ENCODE assay signal across 12 cellular contexts in the genomic region with DNA sequence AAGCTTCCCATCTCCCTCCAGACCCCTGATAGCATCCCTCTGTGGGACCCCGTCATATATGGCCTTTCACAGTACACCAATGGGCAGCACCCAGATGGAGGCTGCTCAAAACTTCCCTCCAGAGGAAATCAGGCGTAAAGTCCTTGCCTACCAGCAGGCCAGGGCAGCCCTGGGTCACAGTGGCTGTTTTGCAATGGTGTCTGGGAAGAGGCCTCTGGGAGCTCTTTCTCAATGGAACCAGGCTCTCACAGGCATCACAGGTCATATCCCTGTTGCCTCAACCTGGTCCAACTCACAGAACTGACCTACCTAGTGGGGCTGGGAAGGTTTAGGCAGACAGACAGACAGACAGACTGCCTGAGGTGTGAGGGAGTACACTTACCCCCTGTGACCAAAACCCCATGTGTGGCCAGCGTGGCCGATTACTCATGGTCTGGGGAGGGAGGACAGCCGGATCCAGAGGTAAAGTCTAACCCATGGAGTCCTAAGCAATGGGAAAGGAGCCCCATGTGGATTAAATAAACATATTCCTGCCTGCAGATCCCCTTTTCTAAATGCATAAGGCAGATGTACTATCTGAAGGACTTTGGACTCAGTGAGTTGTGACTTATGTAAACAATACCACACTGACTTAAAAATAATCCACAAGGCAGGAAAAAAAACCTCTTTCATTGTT. TPM values are rescaled to one million over a fixed set of nuclear protein-coding genes. Genes with fewer than 3 reads are reported as not detected.
A peak's percentile ranks its signal among the peaks of the same experiment; 100 is the strongest.
DNase-seq lines count a peak whose midpoint lies in the region; ATAC-seq and TF ChIP-seq lines count a peak whose summit lies in the region.
"Had no signal": no experiment of that assay in that cellular context is flagged by ENCODE, and none has a peak within 500 bp of the region (broad histone marks: within the 10 kb centered on the region; RNA-seq: fewer than 3 reads in every experiment).

No MANE protein-coding gene starts in this region.

- no peak overlapping the region for H3K4me3 ChIP-seq in SK-N-SH (ENCODE audit: low read depth in 2 of 2, low read length in 1 of 2)
- H3K4me3 ChIP-seq in Panc1 (ENCODE audit: low read depth in 2 of 2, low read length in 2 of 2), result no peak overlapping the region
- H3K4me3 ChIP-seq in transverse colon, result no peak overlapping the region
- no peak overlapping the region for H3K4me3 ChIP-seq in Peyer's patch
- no peak overlapping the region for H3K4me3 ChIP-seq in gastrocnemius medialis

- TF ChIP-seq POLR2A in transverse colon (IDR thresholded peaks at IDR 0.05), result no peak
- TF ChIP-seq POLR2A in Peyer's patch (IDR thresholded peaks at IDR 0.05), result no peak
- TF ChIP-seq POLR2A in gastrocnemius medialis (IDR thresholded peaks at IDR 0.05), result no peak

- H3K9me2 ChIP-seq in SK-N-SH, result no peaks in the 10 kb centered on the region

- POLR2A ChIA-PET in SK-N-SH (lab: Yijun Ruan, JAX) (no interaction called here), Panc1 (lab: Charles Lee) (no interaction called here)

- no peak for TF ChIP-seq EP300 in SK-N-SH (IDR thresholded peaks at IDR 0.05; ENCODE audit: borderline replicate concordance in 1 of 2, low read depth in 1 of 2, low read length in 1 of 2)
- no peak for TF ChIP-seq EP300 in transverse colon (IDR thresholded peaks at IDR 0.05; ENCODE audit: low read depth)

- no peak for TF ChIP-seq CTCF in SK-N-SH (IDR thresholded peaks at IDR 0.05)
- no peak for TF ChIP-seq CTCF in Panc1 (IDR thresholded peaks at IDR 0.05)
- no peak for TF ChIP-seq CTCF in transverse colon (IDR thresholded peaks at IDR 0.05)
- TF ChIP-seq CTCF in Peyer's patch (IDR thresholded peaks at IDR 0.05), result peak in 1 of 6 experiments; percentile 5
- TF ChIP-seq CTCF in gastrocnemius medialis (IDR thresholded peaks at IDR 0.05 in 4 of 5, conservative IDR thresholded peaks at IDR 0.05 in 1 of 5), result no peak

- CTCF ChIA-PET in SK-N-SH (lab: Yijun Ruan, JAX), result interaction anchor here (1.3 kb wide), 1 partner anchor 17 kb away, joined by 3 read pairs; no protein-coding TSS in a partner anchor
- CTCF ChIA-PET in Panc1 (lab: Charles Lee), result no interaction called here

- intact Hi-C loops in Panc1 (cut with micrococcal nuclease; ENCODE audit: unreplicated experiment), result no loop called here
- intact Hi-C loops in transverse colon (cut with DNase I; ENCODE audit: low total_unique reads), result no loop called here
- intact Hi-C loops in gastrocnemius medialis (cut with DNase I; ENCODE audit: low total_unique reads), result no loop called here

- in situ Hi-C loops in Panc1 (cut with HindIII; ENCODE audit: low pct_unique_long_range_greater_than_20kb, low sequenced_read_pairs), result no loop called here
- in situ Hi-C loops in transverse colon (cut with MboI; ENCODE audit: low pct_ligation_motif_present in 1 of 4, low pct_unique_long_range_greater_than_20kb in 1 of 4, low sequenced_read_pairs in 3 of 4), result no loop called here
- in situ Hi-C loops in gastrocnemius medialis (cut with MboI; ENCODE audit: low sequenced_read_pairs in 4 of 4), result no loop called here

- no peak for DNase-seq in SK-N-SH
- no peak for DNase-seq in Panc1 (ENCODE audit: low read depth, low spot score)
- peak; percentile 83 for DNase-seq in glomerular visceral epithelial cell (ENCODE audit: extremely low spot score)
- DNase-seq in transverse colon, result no peak
- no peak for DNase-seq in Peyer's patch
- DNase-seq in gastrocnemius medialis, result no peak
- no peak for DNase-seq in NCI-H1105 treated with DMSO at 0.1 percent for 48 hours (lab: John Stamatoyannopoulos, UW)
- DNase-seq: anterior cingulate cortex, nephron progenitor cell, T-helper 2 cell had no signal

- no peaks in the 10 kb centered on the region; a peak in 1 of 4 replicates for H3K4me1 ChIP-seq in SK-N-SH (ENCODE audit: control insufficient read depth in 1 of 2, insufficient read depth in 2 of 2, low read depth in 1 of 2, low read length in 1 of 2)
- no peaks in the 10 kb centered on the region for H3K4me1 ChIP-seq in Panc1 (ENCODE audit: control insufficient read depth, insufficient read depth, low read length)
- H3K4me1 ChIP-seq in transverse colon, result peaks cover 9 to 38% (median 23%) of the 10 kb centered on the region in 4 donors
- H3K4me1 ChIP-seq in Peyer's patch, result peaks cover 0 to 13% (median 0%) of the 10 kb centered on the region in 4 donors
- no peaks in the 10 kb centered on the region for H3K4me1 ChIP-seq in gastrocnemius medialis

- H3K36me3 ChIP-seq in SK-N-SH (replicated peaks in 1 of 2; ENCODE audit: control insufficient read depth in 1 of 2, insufficient read depth in 2 of 2, low read length in 1 of 2), result no peaks in the 10 kb centered on the region
- no peaks in the 10 kb centered on the region for H3K36me3 ChIP-seq in Panc1 (ENCODE audit: control insufficient read depth, insufficient read depth, low read length)
- no peaks in the 10 kb centered on the region for H3K36me3 ChIP-seq in transverse colon
- H3K36me3 ChIP-seq in Peyer's patch, result no peaks in the 10 kb centered on the region
- no peaks in the 10 kb centered on the region for H3K36me3 ChIP-seq in gastrocnemius medialis

- H3K27me3 ChIP-seq in SK-N-SH (ENCODE audit: insufficient read depth), result no peaks in the 10 kb centered on the region
- H3K27me3 ChIP-seq in Panc1 (ENCODE audit: control insufficient read depth, insufficient read depth, low read length), result no peaks in the 10 kb centered on the region
- no peaks in the 10 kb centered on the region for H3K27me3 ChIP-seq in transverse colon
- H3K27me3 ChIP-seq in Peyer's patch, result no peaks in the 10 kb centered on the region
- H3K27me3 ChIP-seq in gastrocnemius medialis, result no peaks in the 10 kb centered on the region

- 77% methylated on average over 3 of the region's 5 CpGs for WGBS in SK-N-SH (ENCODE audit: low lambda C conversion rate)
- WGBS in transverse colon (ENCODE audit: low coverage in 1 of 2), 2 donors, result 55 to 73% methylated on average over 2 to 5 of the region's 5 CpGs

- H3K4me2 ChIP-seq in SK-N-SH, result no peak overlapping the region
- H3K4me2 ChIP-seq: KMS-11 had no signal

- no peak overlapping the region for H3K9ac ChIP-seq in SK-N-SH
- H3K9ac ChIP-seq: KMS-11 had no signal

- no peak overlapping the region for H2AFZ ChIP-seq in SK-N-SH (ENCODE audit: low read depth)

- H3F3A ChIP-seq in SK-N-SH (replicated peaks; ENCODE audit: insufficient read depth), result no peaks in the 10 kb centered on the region

- H3K9me3 ChIP-seq in SK-N-SH (no peaks in the 10 kb centered on the region), Panc1 (ENCODE audit: control insufficient read depth, insufficient read depth, low read depth, low read length) (no peaks in the 10 kb centered on the region), transverse colon (no peaks in the 10 kb centered on the region), Peyer's patch (no peaks in the 10 kb centered on the region), gastrocnemius medialis (no peaks in the 10 kb centered on the region)

- no peaks in the 10 kb centered on the region for H3K79me2 ChIP-seq in SK-N-SH (ENCODE audit: insufficient read depth)

- TF ChIP-seq RAD21 in SK-N-SH (IDR thresholded peaks at IDR 0.05; ENCODE audit: low read length), result no peak

- no peak overlapping the region for H3K27ac ChIP-seq in SK-N-SH (ENCODE audit: low read depth in 2 of 2, low read length in 1 of 2)
- H3K27ac ChIP-seq in Panc1 (ENCODE audit: low read length), result no peak overlapping the region
- H3K27ac ChIP-seq in transverse colon, result peak overlapping the region; percentile 58 to 68 (median 58)
- H3K27ac ChIP-seq in Peyer's patch, result peak overlapping the region in 1 of 4 donors; percentile 62
- H3K27ac ChIP-seq in gastrocnemius medialis, result no peak overlapping the region
- H3K27ac ChIP-seq: KMS-11 had no signal

- ATAC-seq in SK-N-SH treated with all-trans-retinoic acid at 6 μM for 48 hours (peak; percentile 32; the same call in 2 of the 3 replicates), Panc1 (0 out of 2 replicates have a peak, but pooled peaks have one; percentile 19), gastrocnemius medialis (no peak)

- H4K20me1 ChIP-seq in SK-N-SH (ENCODE audit: insufficient read depth), result no peaks in the 10 kb centered on the region

- BruUV-seq in Panc1 (replicated peaks; lab: Mats Ljungman, UMichigan), result no TSS peak

TF ChIP-seq in SK-N-SH treated with all-trans-retinoic acid at 6 μM for 48 hours, 23 proteins besides CTCF, POLR2A, EP300 and RAD21 (continues in another document):
- TF ChIP-seq, protein P1, sequence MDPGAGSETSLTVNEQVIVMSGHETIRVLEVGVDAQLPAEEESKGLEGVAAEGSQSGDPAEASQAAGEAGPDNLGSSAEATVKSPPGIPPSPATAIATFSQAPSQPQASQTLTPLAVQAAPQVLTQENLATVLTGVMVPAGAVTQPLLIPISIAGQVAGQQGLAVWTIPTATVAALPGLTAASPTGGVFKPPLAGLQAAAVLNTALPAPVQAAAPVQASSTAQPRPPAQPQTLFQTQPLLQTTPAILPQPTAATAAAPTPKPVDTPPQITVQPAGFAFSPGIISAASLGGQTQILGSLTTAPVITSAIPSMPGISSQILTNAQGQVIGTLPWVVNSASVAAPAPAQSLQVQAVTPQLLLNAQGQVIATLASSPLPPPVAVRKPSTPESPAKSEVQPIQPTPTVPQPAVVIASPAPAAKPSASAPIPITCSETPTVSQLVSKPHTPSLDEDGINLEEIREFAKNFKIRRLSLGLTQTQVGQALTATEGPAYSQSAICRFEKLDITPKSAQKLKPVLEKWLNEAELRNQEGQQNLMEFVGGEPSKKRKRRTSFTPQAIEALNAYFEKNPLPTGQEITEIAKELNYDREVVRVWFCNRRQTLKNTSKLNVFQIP (CRISPR knock-in tag; IDR thresholded peaks at IDR 0.05; ENCODE audit: borderline replicate concordance, low read depth), result no peak
- TF ChIP-seq ZFP3 (CRISPR knock-in tag; IDR thresholded peaks at IDR 0.05), result no peak

TF ChIP-seq in SK-N-SH, 30 proteins besides CTCF, POLR2A, EP300 and RAD21 (continues in another document):
- TF ChIP-seq TEAD4 (IDR thresholded peaks at IDR 0.05; ENCODE audit: borderline replicate concordance, insufficient read depth) (no peak), ELF1 (IDR thresholded peaks at IDR 0.05) (no peak), CHD2 (IDR thresholded peaks at IDR 0.05; ENCODE audit: low read length, partially characterized antibody) (no peak), SMC3 (IDR thresholded peaks at IDR 0.05; ENCODE audit: low read depth, low read length) (no peak), MEF2A (IDR thresholded peaks at IDR 0.05; ENCODE audit: borderline replicate concordance, low read depth) (no peak), GATA2 (CRISPR knock-in tag; IDR thresholded peaks at IDR 0.05) (no peak), TCF12 (IDR thresholded peaks at IDR 0.05) (no peak)

RNA-seq across cellular contexts. Expression of a gene that starts 58.2 kb away (rescaled TPM):
- polyA plus RNA-seq in SK-N-SH (2012; rRNA removed), result 2.4 and 3.3 TPM in 2 replicates
- polyA plus RNA-seq in SK-N-SH (2012; cell fraction: cytosol; rRNA removed), result 2.8 and 3.3 TPM in 2 replicates
- 5.1 and 7.3 TPM in 2 replicates for polyA plus RNA-seq in SK-N-SH (2012; cell fraction: nucleus; rRNA removed)
- total RNA-seq in Panc1 (2021; ENCODE audit: unreplicated experiment), result 43.8 TPM
- 26.5 TPM for polyA plus RNA-seq in Panc1 (2012; ENCODE audit: insufficient read length)
- 10 to 100 TPM in 3 of 4 donors, 1 to 10 TPM in 1; 8.8 to 41.8 (median 36.1) TPM for total RNA-seq in transverse colon
- total RNA-seq in Peyer's patch, result 10 to 100 TPM; 35.9 to 98.1 (median 62.2) TPM
- 10 to 100 TPM in 2 of 4 donors, 1 to 10 TPM in 2; 4.8 to 18.8 (median 13.7) TPM for total RNA-seq in gastrocnemius medialis

Comparison
In these comparisons a context has a peak if more than half of its experiments do, and no peak if none do; other contexts are left out.
1. ATAC-seq: peak in SK-N-SH treated with all-trans-retinoic acid at 6 μM for 48 hours (single experiment) and Panc1 (single experiment); none in gastrocnemius medialis (0 of 2).
2. H3K27ac ChIP-seq: peak in transverse colon (4 of 4); none in SK-N-SH (0 of 2), Panc1 (single experiment) and gastrocnemius medialis (0 of 4).